Comparison of ENCODE assay signal across 13 cellular contexts in the genomic region with DNA sequence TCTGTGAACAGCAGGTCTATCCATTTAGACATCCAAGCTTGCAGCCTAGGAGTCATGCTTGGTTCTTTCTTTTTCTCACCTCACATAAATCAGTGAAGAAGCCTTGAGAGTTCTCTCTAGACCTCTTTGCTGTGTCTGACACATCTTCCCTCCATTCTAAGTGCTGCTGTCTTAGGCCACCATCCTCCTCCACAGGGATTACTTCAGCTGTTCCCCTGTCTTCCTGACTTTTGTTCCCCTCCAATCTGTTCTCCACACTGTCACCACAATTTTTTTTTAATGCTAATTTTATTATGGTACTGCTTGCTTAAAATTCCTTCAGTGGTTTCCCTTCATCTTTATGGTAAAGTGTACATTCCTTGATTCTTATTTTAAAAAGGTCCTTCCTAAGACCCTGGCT.
DNase-seq lines count a peak whose midpoint lies in the region; ATAC-seq, FAIRE-seq and TF ChIP-seq lines count a peak whose summit lies in the region.
"Had no signal": no experiment of that assay in that cellular context is flagged by ENCODE, and none has a peak within 500 bp of the region (broad histone marks: within the 10 kb centered on the region; RNA-seq: fewer than 3 reads in every experiment).

No MANE protein-coding gene starts in this region.

- no peak overlapping the region for H3K14ac ChIP-seq in H9 (ENCODE audit: insufficient read depth, low read length)
- H3K14ac ChIP-seq in mesenchymal stem cell (ENCODE audit: low read length in 2 of 2) = no peak overlapping the region

- H2BK15ac ChIP-seq in H9 (ENCODE audit: low read depth, low read length) (no peak overlapping the region), mesenchymal stem cell (ENCODE audit: low read depth, poor library complexity, severe bottlenecking) (no peak overlapping the region)

- no peak overlapping the region for H2BK20ac ChIP-seq in H9 (ENCODE audit: low read depth, low read length, poor library complexity, severe bottlenecking)

- H2BK12ac ChIP-seq in H9 (ENCODE audit: insufficient read length, low read depth, low read length) (no peak overlapping the region), mesenchymal stem cell (ENCODE audit: low read length in 2 of 2) (no peak overlapping the region)

- CTCF ChIA-PET in WTC11 (lab: Charles Lee) = interaction anchor here (0.8 to 1.7 kb wide), 5 partner anchors 11 to 139 kb away, joined by 3 to 7 read pairs (median 3); no protein-coding TSS in a partner anchor

- H3K36me3 Mint-ChIP-seq in H9 (ENCODE audit: insufficient read depth in 1 of 3, low read depth in 3 of 3) (peaks cover 0 to 12% (median 4%) of the 10 kb centered on the region in 3 experiments; a peak in 4 of 7 replicates), WTC11 (no peaks in the 10 kb centered on the region)
- peaks cover 30 to 38% of the 10 kb centered on the region in 2 donors for H3K36me3 Mint-ChIP-seq in stimulated activated naive B cell treated with anti-CD40 and anti-IgM and Interleukin-4, amounts not matched to agents 10 μg/mL and 1 μg/mL and 100 μg/mL, for 72 hours

- peaks cover 7 to 29% of the 10 kb centered on the region in 2 experiments for H3K36me3 ChIP-seq in mesenchymal stem cell (ENCODE audit: control insufficient read depth in 1 of 2, insufficient read depth in 2 of 2, low read depth in 1 of 2, low read length in 2 of 2)
- H3K36me3 ChIP-seq in pancreas = no peaks in the 10 kb centered on the region
- H3K36me3 ChIP-seq: SJSA1 had no signal

- H3K79me1 ChIP-seq in H9 (ENCODE audit: insufficient read depth, low read depth, low read length, poor library complexity, severe bottlenecking) (no peaks in the 10 kb centered on the region), mesenchymal stem cell (replicated peaks; ENCODE audit: low read length, poor library complexity, severe bottlenecking) (peaks cover 23% of the 10 kb centered on the region)

- H3K9ac ChIP-seq in H9 (ENCODE audit: extremely low read depth, insufficient read length, low read length) (no peak overlapping the region), mesenchymal stem cell (ENCODE audit: low read length) (peak overlapping the region; percentile 57)

- H3K4me3 Mint-ChIP-seq in H9 (no peak overlapping the region), WTC11 (no peak overlapping the region)
- H3K4me3 Mint-ChIP-seq in stimulated activated naive B cell treated with anti-CD40 and anti-IgM and Interleukin-4, amounts not matched to agents 10 μg/mL and 1 μg/mL and 100 μg/mL, for 72 hours = no peak overlapping the region

- H3K4me3 ChIP-seq in mesenchymal stem cell (ENCODE audit: insufficient read depth in 1 of 2, low read depth in 1 of 2, low read length in 2 of 2) = no peak overlapping the region
- H3K4me3 ChIP-seq in pancreas = no peak overlapping the region
- H3K4me3 ChIP-seq: K562, PC-9, SJSA1 had no signal

- H4K8ac ChIP-seq in H9 (replicated peaks; ENCODE audit: insufficient read length, low read depth, low read length) = no peak overlapping the region
- H4K8ac ChIP-seq in mesenchymal stem cell (ENCODE audit: low read length) = no peak overlapping the region

- intact Hi-C loops in pancreas (cut with DNase I) = no loop called here

- H3K27me3 Mint-ChIP-seq in H9 (ENCODE audit: low read depth) (no peaks in the 10 kb centered on the region), WTC11 (ENCODE audit: low read depth) (no peaks in the 10 kb centered on the region)
- no peaks in the 10 kb centered on the region for H3K27me3 Mint-ChIP-seq in stimulated activated naive B cell treated with anti-CD40 and anti-IgM and Interleukin-4, amounts not matched to agents 10 μg/mL and 1 μg/mL and 100 μg/mL, for 72 hours

- H2BK120ac ChIP-seq in H9 (ENCODE audit: low read depth, low read length, poor library complexity, severe bottlenecking) (no peak overlapping the region), mesenchymal stem cell (ENCODE audit: low read depth, low read length) (no peak overlapping the region)

- H3K27me3 ChIP-seq in H9 (ENCODE audit: insufficient read depth, low read length) = no peaks in the 10 kb centered on the region
- no peaks in the 10 kb centered on the region for H3K27me3 ChIP-seq in mesenchymal stem cell (ENCODE audit: control insufficient read depth in 1 of 2, insufficient read depth in 1 of 2, low read length in 2 of 2)
- no peaks in the 10 kb centered on the region for H3K27me3 ChIP-seq in pancreas
- H3K27me3 ChIP-seq: SJSA1 had no signal

- H3K27ac ChIP-seq in H9 (ENCODE audit: insufficient read length, low read depth, low read length) = no peak overlapping the region
- no peak overlapping the region for H3K27ac ChIP-seq in mesenchymal stem cell (ENCODE audit: low read length, poor library complexity, severe bottlenecking)
- no peak overlapping the region for H3K27ac ChIP-seq in caudate nucleus (ENCODE audit: low read depth, low read length)
- H3K27ac ChIP-seq in pancreas = no peak overlapping the region
- H3K27ac ChIP-seq: PC-9, SJSA1 had no signal

- no peak overlapping the region for H2BK5ac ChIP-seq in H9 (ENCODE audit: insufficient read length, low read length)
- H2BK5ac ChIP-seq in mesenchymal stem cell (ENCODE audit: low read depth, low read length, poor library complexity, severe bottlenecking) = no peak overlapping the region

- H3K4me1 Mint-ChIP-seq in H9 = peaks cover 14% of the 10 kb centered on the region in 2 experiments
- H3K4me1 Mint-ChIP-seq in WTC11 = peaks cover 20% of the 10 kb centered on the region
- peaks cover 9 to 21% of the 10 kb centered on the region in 2 donors for H3K4me1 Mint-ChIP-seq in stimulated activated naive B cell treated with anti-CD40 and anti-IgM and Interleukin-4, amounts not matched to agents 10 μg/mL and 1 μg/mL and 100 μg/mL, for 72 hours

- H2AK5ac ChIP-seq in H9 (ENCODE audit: insufficient read length, low read length) (no peak overlapping the region), mesenchymal stem cell (ENCODE audit: low read length, severe bottlenecking) (peak overlapping the region; percentile 35)

- H3T11ph ChIP-seq in H9 (ENCODE audit: low read length) = no peak overlapping the region

- H2AFZ ChIP-seq in H9 (ENCODE audit: low read length) = no peak overlapping the region
- no peak overlapping the region for H2AFZ ChIP-seq in mesenchymal stem cell (ENCODE audit: low read depth, low read length)
- H2AFZ ChIP-seq: PC-9 had no signal

- POLR2A ChIA-PET in WTC11 (lab: Charles Lee) = no interaction called here

- H4K20me1 ChIP-seq in H9 (ENCODE audit: control insufficient read depth, insufficient read depth, insufficient read length) = no peaks in the 10 kb centered on the region

- no peaks in the 10 kb centered on the region for H3K79me2 ChIP-seq in H9 (ENCODE audit: insufficient read depth, low read length)

- H3K4ac ChIP-seq in H9 (ENCODE audit: low read depth, low read length) = no peak overlapping the region
- no peak overlapping the region for H3K4ac ChIP-seq in mesenchymal stem cell (ENCODE audit: low read depth in 1 of 2, low read length in 2 of 2)

- H3K4me2 ChIP-seq in H9 (ENCODE audit: insufficient read depth, insufficient read length, low read length) = no peak overlapping the region
- no peak overlapping the region for H3K4me2 ChIP-seq in mesenchymal stem cell (ENCODE audit: low read length, poor library complexity, severe bottlenecking)
- H3K4me2 ChIP-seq: PC-9 had no signal

- DNase-seq in H9 = no peak
- DNase-seq in WTC11 (ENCODE audit: low spot score) = no peak
- DNase-seq in mesenchymal stem cell = no peak
- no peak for DNase-seq in stimulated activated naive B cell treated with anti-CD40 and anti-IgM and Interleukin-4, amounts not matched to agents 10 μg/mL and 1 μg/mL and 100 μg/mL, for 72 hours
- DNase-seq in caudate nucleus (lab: John Stamatoyannopoulos, UW) = no peak
- no peak for DNase-seq in pancreas
- DNase-seq in hippocampal formation (lab: John Stamatoyannopoulos, UW) = no peak
- DNase-seq: Caco-2, NCI-H1930, NCI-H2171 had no signal

- H4K91ac ChIP-seq in H9 (ENCODE audit: insufficient read length, low read depth, low read length) (no peak overlapping the region), mesenchymal stem cell (ENCODE audit: low read length) (no peak overlapping the region)

- peak overlapping the region; percentile 30 to 73 (median 36); a peak in 6 of 7 replicates for H3K27ac Mint-ChIP-seq in H9
- no peak overlapping the region for H3K27ac Mint-ChIP-seq in WTC11
- H3K27ac Mint-ChIP-seq in stimulated activated naive B cell treated with anti-CD40 and anti-IgM and Interleukin-4, amounts not matched to agents 10 μg/mL and 1 μg/mL and 100 μg/mL, for 72 hours = peak overlapping the region; percentile 91

- TF ChIP-seq CTCF in H9 (conservative IDR thresholded peaks at IDR 0.05) (no peak), WTC11 (IDR thresholded peaks at IDR 0.05) (no peak), pancreas (IDR thresholded peaks at IDR 0.05) (no peak)

- FAIRE-seq in pancreas (lab: Jason Lieb, UNC) = no peak
- FAIRE-seq: K562 had no signal

- no peaks in the 10 kb centered on the region for H3K9me3 ChIP-seq in H9 (ENCODE audit: control insufficient read depth, low read depth, low read length)
- no peaks in the 10 kb centered on the region for H3K9me3 ChIP-seq in mesenchymal stem cell (ENCODE audit: control insufficient read depth, low read length)
- H3K9me3 ChIP-seq in pancreas = no peaks in the 10 kb centered on the region
- H3K9me3 ChIP-seq: Caco-2, SJSA1 had no signal

- H3K23me2 ChIP-seq in H9 (ENCODE audit: insufficient read length, low read depth, low read length, poor library complexity, severe bottlenecking) = no peaks in the 10 kb centered on the region

- H3K56ac ChIP-seq in H9 (ENCODE audit: insufficient read length, low read depth, low read length) = no peak overlapping the region

- H3K9me3 Mint-ChIP-seq in H9 = no peaks in the 10 kb centered on the region
- no peaks in the 10 kb centered on the region for H3K9me3 Mint-ChIP-seq in WTC11
- H3K9me3 Mint-ChIP-seq in stimulated activated naive B cell treated with anti-CD40 and anti-IgM and Interleukin-4, amounts not matched to agents 10 μg/mL and 1 μg/mL and 100 μg/mL, for 72 hours = peaks cover 0 to 6% of the 10 kb centered on the region in 2 donors

- H3K23ac ChIP-seq in H9 (ENCODE audit: insufficient read length, low read depth, low read length) (no peak overlapping the region), mesenchymal stem cell (ENCODE audit: low read length in 2 of 2) (no peak overlapping the region)

- peaks cover 1% of the 10 kb centered on the region; the same call in 1 of the 2 replicates for H3K4me1 ChIP-seq in H9 (ENCODE audit: insufficient read depth, low read length)
- H3K4me1 ChIP-seq in mesenchymal stem cell (ENCODE audit: control insufficient read depth, insufficient read depth, low read depth, low read length) = peaks cover 3% of the 10 kb centered on the region
- H3K4me1 ChIP-seq in pancreas = peaks cover 25 to 46% (median 34%) of the 10 kb centered on the region in 3 donors

- H3K18ac ChIP-seq in H9 (ENCODE audit: insufficient read length, low read depth, low read length) (no peak overlapping the region), mesenchymal stem cell (ENCODE audit: low read depth in 1 of 2, low read length in 2 of 2) (no peak overlapping the region)

- H4K5ac ChIP-seq in H9 (ENCODE audit: insufficient read length, low read depth, low read length) = no peak overlapping the region

- ATAC-seq in WTC11 (peak; percentile 30), pancreas (no peak)
- ATAC-seq in stimulated activated naive B cell treated with anti-CD40 and anti-IgM and Interleukin-4, amounts not matched to agents 10 μg/mL and 1 μg/mL and 100 μg/mL, for 72 hours (replicated peaks) = no peak
- ATAC-seq: K562 had no signal

TF ChIP-seq in WTC11, 78 proteins besides CTCF, POLR2A, EP300 and RAD21 (continues in another document):
- TF ChIP-seq KAT7 (CRISPR knock-in tag; IDR thresholded peaks at IDR 0.05; ENCODE audit: borderline replicate concordance) = no peak
